ENCODE assay signal across 17 cellular contexts in genomic region chr7:79770053-79770452, GRCh38.
"Had no signal": no experiment of that assay in that cellular context is flagged by ENCODE, and none has a peak within 500 bp of the region (broad histone marks: within the 10 kb centered on the region; RNA-seq: fewer than 3 reads in every experiment).

No MANE protein-coding gene starts in this region.

- DNase-seq: activated CD4-positive, alpha-beta T cell treated with anti-CD3 and anti-CD28 coated beads, Interleukin-2, amount 50 U/mL, for 4 hours; activated effector memory CD4-positive, alpha-beta T cell treated with anti-CD3 and anti-CD28 coated beads, Interleukin-2, amount 50 U/mL, for 16 hours; activated T-cell treated with anti-CD3 and anti-CD28 coated beads, Interleukin-2, amount 50 U/mL, for 24 hours; aorta; esophagus squamous epithelium; hippocampal formation; natural killer cell; occipital lobe; stimulated activated CD4-positive, alpha-beta T cell treated with anti-CD3 and anti-CD28 coated beads, Interleukin-4, amount 100 ng/mL, for 1 hour; stimulated activated CD8-positive, alpha-beta memory T cell treated with anti-CD3 and anti-CD28 coated beads, Interleukin-4, amount 100 ng/mL, for 48 hours; stimulated activated naive CD8-positive, alpha-beta T cell treated with anti-CD3 and anti-CD28 coated beads, Interleukin-15, Interleukin-2, amounts not matched to agents 100 U/mL and 50 U/mL, for 24 hours; upper lobe of right lung had no signal

- H3K9me3 ChIP-seq: esophagus squamous epithelium, prostate gland, suprapubic skin, upper lobe of right lung had no signal

- H3K4me1 ChIP-seq: esophagus squamous epithelium, prostate gland, suprapubic skin, upper lobe of right lung had no signal

- ATAC-seq: activated CD4-positive, CD25-positive, alpha-beta regulatory T cell treated with anti-CD3 and anti-CD28 coated beads, Interleukin-2, amount 50 U/mL, for 24 hours; natural killer cell; sciatic nerve; stimulated activated naive CD8-positive, alpha-beta T cell treated with anti-CD3 and anti-CD28 coated beads, Interleukin-15, Interleukin-2, amounts not matched to agents 100 U/mL and 50 U/mL, for 24 hours; upper lobe of right lung had no signal

- FAIRE-seq: bronchial epithelial cell had no signal

- H3K27me3 ChIP-seq: esophagus squamous epithelium, suprapubic skin, upper lobe of right lung had no signal

- H3K27ac ChIP-seq: esophagus squamous epithelium, prostate gland, suprapubic skin, upper lobe of right lung had no signal

- H3K4me3 ChIP-seq: esophagus squamous epithelium, prostate gland, suprapubic skin, upper lobe of right lung had no signal

- H3K36me3 ChIP-seq: esophagus squamous epithelium, prostate gland, suprapubic skin, upper lobe of right lung had no signal
